In the genomic region with DNA sequence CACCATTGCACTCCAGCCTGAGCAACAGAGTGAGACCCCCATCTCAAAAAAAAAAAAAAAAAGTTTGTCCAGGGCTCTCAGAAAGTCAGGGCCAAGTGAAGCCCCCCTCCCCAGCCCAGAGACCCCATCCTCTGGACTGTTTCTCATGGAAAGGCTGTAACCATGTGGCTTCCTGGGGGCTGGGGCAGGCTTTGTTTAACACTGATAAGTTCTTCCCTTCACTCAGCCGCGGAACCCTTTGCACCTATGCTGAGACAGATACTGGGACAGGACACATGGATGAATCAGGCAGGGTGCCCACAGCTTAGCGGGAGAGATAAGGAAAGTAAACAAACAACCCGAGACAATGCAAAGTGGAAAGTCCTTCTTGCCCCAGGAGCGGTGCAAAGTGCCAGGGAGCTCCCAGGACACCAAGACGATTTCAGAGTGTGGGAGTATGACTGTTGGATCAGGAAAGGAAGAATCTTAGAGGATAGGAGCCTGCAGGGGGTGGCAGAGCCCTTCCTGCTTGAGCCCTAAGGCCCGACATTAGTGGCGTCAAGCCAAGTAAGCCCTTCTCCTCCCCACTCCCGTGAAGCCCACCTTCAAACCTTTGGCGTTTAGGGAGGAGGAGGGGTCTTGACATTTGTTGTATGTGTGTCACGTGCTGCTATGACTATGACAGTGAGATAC, we compare ENCODE assay signal across 7 cellular contexts. TPM values are rescaled to one million over a fixed set of nuclear protein-coding genes. Genes with fewer than 3 reads are reported as not detected.
DNase-seq lines count a peak whose midpoint lies in the region; ATAC-seq and TF ChIP-seq lines count a peak whose summit lies in the region.

No MANE protein-coding gene starts in this region.

- H3K9me3 Mint-ChIP-seq in endothelial cell (ENCODE audit: unreplicated experiment), result no peaks in the 10 kb centered on the region

- no peaks in the 10 kb centered on the region for H3F3A ChIP-seq in GM23248 (ENCODE audit: insufficient read depth)

- 45 to 48% methylated on average over 11 of the region's 11 CpGs for WGBS in GM23248 (ENCODE audit: low coverage in 1 of 2, low lambda C conversion rate in 2 of 2, missing lambda C conversion rate in 2 of 2), 2 experiments
- WGBS in psoas muscle, 3 donors, result 22 to 23% (median 23%) methylated on average over 11 of the region's 11 CpGs

- H3K9me3 ChIP-seq in GM23248 (ENCODE audit: low read depth), result no peaks in the 10 kb centered on the region
- no peaks in the 10 kb centered on the region for H3K9me3 ChIP-seq in psoas muscle
- H3K9me3 ChIP-seq in tibial artery, result no peaks in the 10 kb centered on the region

- no peak for TF ChIP-seq CTCF in endothelial cell (IDR thresholded peaks at IDR 0.05; ENCODE audit: unreplicated experiment)
- TF ChIP-seq CTCF in psoas muscle (IDR thresholded peaks at IDR 0.05), result peak; percentile 18
- no peak for TF ChIP-seq CTCF in tibial artery (IDR thresholded peaks at IDR 0.05)

- H3K4me3 ChIP-seq in GM23248 (no peak overlapping the region), psoas muscle (no peak overlapping the region), tibial artery (no peak overlapping the region)

- no peak overlapping the region for H2AFZ ChIP-seq in GM23248

- H3K79me2 ChIP-seq in GM23248 (ENCODE audit: insufficient read depth), result no peaks in the 10 kb centered on the region

- H3K36me3 Mint-ChIP-seq in endothelial cell (ENCODE audit: low read depth, unreplicated experiment), result peaks cover 8% of the 10 kb centered on the region

- peak; percentile 57 to 70 (median 68) for ATAC-seq in psoas muscle

- no peak overlapping the region for H3K9ac ChIP-seq in GM23248

- H4K20me1 ChIP-seq in GM23248 (ENCODE audit: insufficient read depth), result no peaks in the 10 kb centered on the region

- no peaks in the 10 kb centered on the region for H3K36me3 ChIP-seq in GM23248 (ENCODE audit: low read depth)
- peaks cover 0 to 12% of the 10 kb centered on the region in 2 donors for H3K36me3 ChIP-seq in psoas muscle (ENCODE audit: insufficient read depth in 1 of 2, low read depth in 1 of 2)
- H3K36me3 ChIP-seq in tibial artery, result no peaks in the 10 kb centered on the region

- H3K27me3 ChIP-seq in GM23248 (replicated peaks; ENCODE audit: insufficient read depth) (peaks cover 5% of the 10 kb centered on the region; the same call in 1 of the 2 replicates), psoas muscle (ENCODE audit: insufficient read depth in 3 of 3, low read length in 2 of 3) (no peaks in the 10 kb centered on the region), tibial artery (peaks cover 0 to 51% of the 10 kb centered on the region in 2 donors)

- H3K27ac ChIP-seq in GM23248 (no peak overlapping the region), psoas muscle (peak overlapping the region; percentile 53), tibial artery (no peak overlapping the region)

- peaks cover 9% of the 10 kb centered on the region for H3K27me3 Mint-ChIP-seq in endothelial cell (ENCODE audit: unreplicated experiment)

- H3K4me1 Mint-ChIP-seq in endothelial cell (ENCODE audit: unreplicated experiment), result peaks cover 24% of the 10 kb centered on the region

- H3K4me3 Mint-ChIP-seq in endothelial cell (ENCODE audit: unreplicated experiment), result no peak overlapping the region

- in situ Hi-C loops in GM23248 (cut with MboI), result loop anchor here (25.0 kb wide), 1 partner anchor 250 kb away; the partner anchor contains the start of gene TMEM270

- H3K27ac Mint-ChIP-seq in endothelial cell (ENCODE audit: unreplicated experiment), result peak overlapping the region; percentile 84

- no peaks in the 10 kb centered on the region for H3K9me2 ChIP-seq in GM23248 (ENCODE audit: insufficient read depth)

- H3K4me2 ChIP-seq in GM23248 (ENCODE audit: unreplicated experiment), result no peak overlapping the region

- intact Hi-C loops in psoas muscle (cut with DNase I), result no loop called here
- intact Hi-C loops in tibial artery (cut with DNase I; ENCODE audit: low total_unique reads), result loop anchor here (5.0 kb wide), 1 partner anchor 55 kb away; the partner anchor contains the start of gene VPS37D

- DNase-seq in GM23248, result peak; percentile 41
- peak; percentile 44 for DNase-seq in NCI-H345 treated with DMSO at 0.1 percent for 48 hours (lab: John Stamatoyannopoulos, UW; ENCODE audit: unreplicated experiment)
- peak; percentile 49 for DNase-seq in endothelial cell (ENCODE audit: low spot score)
- peak in 1 of 2 donors; percentile 67 for DNase-seq in psoas muscle
- DNase-seq in GF-D8 (lab: John Stamatoyannopoulos, UW), result no peak
- DNase-seq in tibial artery, result no peak
- DNase-seq in GDM1 (lab: John Stamatoyannopoulos, UW), result no peak

- no peaks in the 10 kb centered on the region for H3K4me1 ChIP-seq in GM23248 (ENCODE audit: insufficient read depth)
- peaks cover 23% of the 10 kb centered on the region for H3K4me1 ChIP-seq in psoas muscle
- no peaks in the 10 kb centered on the region for H3K4me1 ChIP-seq in tibial artery

RNA-seq across cellular contexts. Expression of gene MLXIPL, which starts 11.6 kb away (rescaled TPM):
- not detected in 2 replicates for total RNA-seq in GM23248 (2014; rRNA removed; shearing (Covaris generic))
- polyA plus RNA-seq in GM23248 (2016; fragmentation: Nextera tagmentation; extraction: Ambion mirVana) (not detected in 2 replicates), psoas muscle (10 to 100 TPM; 11.1 to 43.6 (median 14.1) TPM)
- total RNA-seq in endothelial cell (ENCODE audit: unreplicated experiment) (8.7 TPM), psoas muscle (10 to 100 TPM; 16.3 to 65.2 (median 27.6) TPM)

RNA-seq across cellular contexts. Expression of gene TBL2, which starts 34.4 kb away (rescaled TPM):
- 72.1 and 101 TPM in 2 replicates for total RNA-seq in GM23248 (2014; rRNA removed; shearing (Covaris generic))
- 69.7 and 78.0 TPM in 2 replicates for polyA plus RNA-seq in GM23248 (2016; fragmentation: Nextera tagmentation; extraction: Ambion mirVana)
- 22.4 TPM for total RNA-seq in endothelial cell (ENCODE audit: unreplicated experiment)
- total RNA-seq in psoas muscle, result 10 to 100 TPM; 10.3 to 16.1 (median 11.8) TPM
- 10 to 100 TPM in 1 of 3 donors, 1 to 10 TPM in 2; 8.1 to 15.0 (median 9.6) TPM for polyA plus RNA-seq in psoas muscle

RNA-seq across cellular contexts. Expression of gene VPS37D, which starts 54.9 kb away (rescaled TPM):
- 3.5 and 5.9 TPM in 2 replicates for total RNA-seq in GM23248 (2014; rRNA removed; shearing (Covaris generic))
- polyA plus RNA-seq in GM23248 (2016; fragmentation: Nextera tagmentation; extraction: Ambion mirVana), result 1.2 and 1.3 TPM in 2 replicates
- total RNA-seq in endothelial cell (ENCODE audit: unreplicated experiment), result 9.8 TPM
- total RNA-seq in psoas muscle, result 1 to 10 TPM in 1 of 4 donors, under 1 TPM in 3; 0.18 to 1.1 (median 0.72) TPM
- under 1 TPM; 0.29 to 0.72 (median 0.42) TPM for polyA plus RNA-seq in psoas muscle

RNA-seq across cellular contexts. Expression of gene BCL7B, which starts 55.2 kb away (rescaled TPM):
- total RNA-seq in GM23248 (2014; rRNA removed; shearing (Covaris generic)), result 23.3 and 24.8 TPM in 2 replicates
- 71.8 and 72.6 TPM in 2 replicates for polyA plus RNA-seq in GM23248 (2016; fragmentation: Nextera tagmentation; extraction: Ambion mirVana)
- total RNA-seq in endothelial cell (ENCODE audit: unreplicated experiment), result 38.6 TPM
- 10 to 100 TPM; 55.8 to 96.5 (median 88.1) TPM for total RNA-seq in psoas muscle
- 100 to 1,000 TPM in 2 of 3 donors, 10 to 100 TPM in 1; 88.7 to 130 (median 105) TPM for polyA plus RNA-seq in psoas muscle

Comparison
In these comparisons a context has a peak if more than half of its experiments do, and no peak if none do; other contexts are left out.
1. DNase-seq: peak in GM23248 (single experiment), NCI-H345 treated with DMSO at 0.1 percent for 48 hours (single experiment) and endothelial cell (single experiment); none in GF-D8 (single experiment), tibial artery (0 of 2) and GDM1 (single experiment).